23 cellular contexts compared by ENCODE assay signal in the genomic region with DNA sequence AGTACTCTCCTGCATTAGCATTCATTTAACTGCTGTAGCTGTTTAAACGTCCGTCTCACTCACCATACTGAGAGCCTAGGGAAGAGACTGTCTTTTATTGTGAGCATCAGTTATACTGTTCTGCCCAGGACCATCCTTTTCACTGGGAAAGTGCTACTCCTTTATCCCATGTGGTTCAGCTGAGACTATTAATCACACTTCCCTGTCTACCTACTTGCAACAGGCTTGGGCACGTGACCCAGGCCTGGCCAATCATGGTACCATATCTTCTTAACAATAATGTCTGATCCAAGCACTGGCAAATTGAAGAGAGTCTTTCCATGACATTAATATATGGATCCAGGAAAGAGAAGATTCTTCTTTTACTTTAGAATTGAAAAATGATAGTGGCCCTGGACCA.
"Had no signal": no experiment of that assay in that cellular context is flagged by ENCODE, and none has a peak within 500 bp of the region (broad histone marks: within the 10 kb centered on the region; RNA-seq: fewer than 3 reads in every experiment).

No MANE protein-coding gene starts in this region.

- H3K27ac ChIP-seq: right lobe of liver, skin epidermis, testis, upper lobe of left lung had no signal

- DNase-seq: activated B cell treated with CpG ODN at 0.5 μM for 24 hours; activated CD4-positive, alpha-beta T cell treated with anti-CD3 and anti-CD28 coated beads for 36 hours; activated CD4-positive, alpha-beta T cell treated with anti-CD3 and anti-CD28 coated beads, Interleukin-2, amount 50 U/mL, for 48 hours; activated effector memory CD4-positive, alpha-beta T cell treated with anti-CD3 and anti-CD28 coated beads, Interleukin-2, amount 50 U/mL, for 16 hours; activated naive CD4-positive, alpha-beta T cell treated with anti-CD3 and anti-CD28 coated beads, Interleukin-2, amount 10 ng/mL, durations not matched to agents 7 days and 5 days; activated T-cell treated with anti-CD3 and anti-CD28 coated beads, Interleukin-2, amount 50 U/mL, for 72 hours; anterior cingulate cortex; central memory CD4-positive, alpha-beta T cell; effector memory CD4-positive, alpha-beta T cell; esophagus squamous epithelium; head of caudate nucleus; hypothalamus; left ventricle myocardium superior; nephron progenitor cell; nucleus accumbens; posterior cingulate gyrus; right lobe of liver; stimulated activated naive B cell treated with anti-CD40 and anti-IgM and Interleukin-4, amounts not matched to agents 10 μg/mL and 1 μg/mL and 100 μg/mL, for 72 hours; testis; upper lobe of left lung had no signal

- FAIRE-seq: colon had no signal

- H3K9me3 ChIP-seq: esophagus squamous epithelium, gastroesophageal sphincter, right lobe of liver, testis, upper lobe of left lung had no signal

- H3K4me3 ChIP-seq: esophagus squamous epithelium, gastroesophageal sphincter, right lobe of liver, skin epidermis, testis, upper lobe of left lung had no signal

- H3K4me1 ChIP-seq: gastroesophageal sphincter, right lobe of liver, testis had no signal

- ATAC-seq: activated CD4-positive, alpha-beta T cell treated with anti-CD3 and anti-CD28 coated beads for 36 hours; activated T-cell treated with anti-CD3 and anti-CD28 coated beads, Interleukin-2, amount 50 U/mL, for 72 hours; left ventricle myocardium superior had no signal

- H3K36me3 ChIP-seq: esophagus squamous epithelium, gastroesophageal sphincter, right lobe of liver, upper lobe of left lung had no signal

- H3K27me3 ChIP-seq: esophagus squamous epithelium, gastroesophageal sphincter, right lobe of liver, testis, upper lobe of left lung had no signal
